ENCODE assay signal across 22 cellular contexts in genomic region chr1:79974659-79975058, GRCh38.
"Had no signal": no experiment of that assay in that cellular context is flagged by ENCODE, and none has a peak within 500 bp of the region (broad histone marks: within the 10 kb centered on the region; RNA-seq: fewer than 3 reads in every experiment).

No MANE protein-coding gene starts in this region.

- DNase-seq: activated B cell treated with CpG ODN at 0.5 μM for 24 hours; activated CD4-positive, alpha-beta T cell treated with anti-CD3 and anti-CD28 coated beads for 36 hours; activated CD4-positive, alpha-beta T cell treated with anti-CD3 and anti-CD28 coated beads, Interleukin-2, amount 50 U/mL, for 4 hours; activated CD8-positive, alpha-beta memory T cell treated with anti-CD3 and anti-CD28 coated beads for 24 hours; activated CD8-positive, alpha-beta memory T cell treated with anti-CD3 and anti-CD28 coated beads, Interleukin-2, amount 50 U/mL, for 4 hours; activated naive CD4-positive, alpha-beta T cell treated with Interleukin-2 at 50 U/mL for 16 hours; activated naive CD8-positive, alpha-beta T cell treated with anti-CD3 and anti-CD28 coated beads, Interleukin-2, amount 10 ng/mL, durations not matched to agents 7 days and 5 days; activated T-cell treated with anti-CD3 and anti-CD28 coated beads, Interleukin-2, amount 50 U/mL, for 24 hours; cerebellar nuclear complex; cortex of kidney; left cardiac atrium; pancreas; psoas muscle; spleen; stimulated activated CD4-positive, alpha-beta T cell treated with anti-CD3 and anti-CD28 coated beads, Interleukin-4, amount 100 ng/mL, for 1 hour; stimulated activated naive CD4-positive, alpha-beta T cell treated with Interleukin-2 at 50 U/mL for 16 hours; T-helper 1 cell; upper lobe of left lung had no signal

- H3K9me3 ChIP-seq: pancreas, psoas muscle, right atrium auricular region, thoracic aorta, upper lobe of left lung had no signal

- H3K9me3 Mint-ChIP-seq: nephron had no signal

- H3K4me1 ChIP-seq: pancreas, psoas muscle, right atrium auricular region, spleen, upper lobe of left lung had no signal

- H3K4me1 Mint-ChIP-seq: activated B cell treated with CpG ODN at 0.5 μM for 24 hours; activated CD4-positive, alpha-beta T cell treated with anti-CD3 and anti-CD28 coated beads for 36 hours; activated naive CD8-positive, alpha-beta T cell treated with anti-CD3 and anti-CD28 coated beads, Interleukin-2, amount 10 ng/mL, durations not matched to agents 7 days and 5 days had no signal

- H3K27me3 ChIP-seq: pancreas, right atrium auricular region, spleen, upper lobe of left lung had no signal

- H3K36me3 Mint-ChIP-seq: activated naive CD8-positive, alpha-beta T cell treated with anti-CD3 and anti-CD28 coated beads, Interleukin-2, amount 10 ng/mL, durations not matched to agents 7 days and 5 days had no signal

- H3K4me3 Mint-ChIP-seq: activated B cell treated with CpG ODN at 0.5 μM for 24 hours; activated CD4-positive, alpha-beta T cell treated with anti-CD3 and anti-CD28 coated beads for 36 hours; activated naive CD8-positive, alpha-beta T cell treated with anti-CD3 and anti-CD28 coated beads, Interleukin-2, amount 10 ng/mL, durations not matched to agents 7 days and 5 days; activated T-cell treated with anti-CD3 and anti-CD28 coated beads, Interleukin-2, amount 50 U/mL, for 24 hours; nephron had no signal

- H3K27ac ChIP-seq: pancreas, psoas muscle, right atrium auricular region, spleen, thoracic aorta, upper lobe of left lung had no signal

- ATAC-seq: activated CD4-positive, alpha-beta T cell treated with anti-CD3 and anti-CD28 coated beads for 36 hours; left cardiac atrium; pancreas; psoas muscle had no signal

- H3K36me3 ChIP-seq: pancreas, right atrium auricular region, spleen, thoracic aorta, upper lobe of left lung had no signal

- H3K27me3 Mint-ChIP-seq: activated B cell treated with CpG ODN at 0.5 μM for 24 hours; activated CD4-positive, alpha-beta T cell treated with anti-CD3 and anti-CD28 coated beads for 36 hours; activated naive CD8-positive, alpha-beta T cell treated with anti-CD3 and anti-CD28 coated beads, Interleukin-2, amount 10 ng/mL, durations not matched to agents 7 days and 5 days; activated T-cell treated with anti-CD3 and anti-CD28 coated beads, Interleukin-2, amount 50 U/mL, for 24 hours had no signal

- H3K4me3 ChIP-seq: pancreas, psoas muscle, right atrium auricular region, spleen, thoracic aorta, upper lobe of left lung had no signal

- H3K27ac Mint-ChIP-seq: activated B cell treated with CpG ODN at 0.5 μM for 24 hours; activated CD4-positive, alpha-beta T cell treated with anti-CD3 and anti-CD28 coated beads for 36 hours; activated naive CD8-positive, alpha-beta T cell treated with anti-CD3 and anti-CD28 coated beads, Interleukin-2, amount 10 ng/mL, durations not matched to agents 7 days and 5 days; activated T-cell treated with anti-CD3 and anti-CD28 coated beads, Interleukin-2, amount 50 U/mL, for 24 hours; activated T-helper 2 cell treated with anti-CD3 and anti-CD28 coated beads, Interferon-gamma antibody, Interleukin-2, Interleukin-4, amounts not matched to agents 10 μg/mL and 5 μg/mL and 100 μg/mL, durations not matched to agents 14 hours and 24 hours and 36 hours had no signal
